In the genomic region with DNA sequence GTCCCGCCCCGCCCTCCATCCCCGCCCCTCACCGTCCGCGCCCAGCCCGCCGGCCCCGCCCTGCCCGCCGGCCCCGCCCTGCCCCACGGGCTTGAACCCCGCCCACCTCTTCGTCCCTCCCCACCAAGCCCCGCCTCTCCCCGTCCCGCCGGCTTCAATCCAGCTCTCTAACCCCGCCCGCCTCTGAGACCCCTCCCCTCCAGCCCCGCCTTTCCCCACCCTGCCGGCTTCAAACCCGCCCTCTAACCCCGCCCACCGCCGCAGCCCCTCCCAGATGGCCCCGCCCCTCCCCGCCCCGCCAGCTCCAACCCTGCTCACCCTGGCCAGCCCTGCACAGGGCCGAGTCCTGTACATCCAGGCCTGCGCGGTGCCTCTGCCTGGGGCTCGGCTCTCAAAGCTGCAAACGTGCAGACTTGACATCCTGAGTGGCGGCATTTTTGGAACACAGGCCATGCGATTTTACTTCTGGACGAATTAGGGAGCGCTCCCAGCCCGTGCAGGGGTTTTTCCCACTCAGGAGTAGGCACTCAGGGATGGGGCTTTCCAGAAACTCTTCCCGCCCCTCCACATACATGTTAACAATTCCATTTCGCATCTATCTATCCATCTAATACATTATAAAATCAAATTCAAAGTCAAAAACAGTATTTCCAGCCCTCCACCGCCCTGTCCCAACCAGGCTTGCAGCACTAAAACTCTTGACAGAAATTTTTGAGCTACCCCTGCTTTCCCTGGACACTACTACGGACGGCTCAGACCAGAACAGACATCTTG, we compare ENCODE assay signal across 1 cellular context.
TF ChIP-seq lines count a peak whose summit lies in the region.

No MANE protein-coding gene starts in this region.

TF ChIP-seq in IMR-90, 13 proteins besides CTCF, POLR2A, EP300 and RAD21 (continued from another document):
- TF ChIP-seq MAZ (IDR thresholded peaks at IDR 0.05; ENCODE audit: borderline replicate concordance, low read depth, low read length), result peak; percentile 39; the same call in 1 of the 2 replicates
